ENCODE assay signal across 1 cellular context in the genomic region with DNA sequence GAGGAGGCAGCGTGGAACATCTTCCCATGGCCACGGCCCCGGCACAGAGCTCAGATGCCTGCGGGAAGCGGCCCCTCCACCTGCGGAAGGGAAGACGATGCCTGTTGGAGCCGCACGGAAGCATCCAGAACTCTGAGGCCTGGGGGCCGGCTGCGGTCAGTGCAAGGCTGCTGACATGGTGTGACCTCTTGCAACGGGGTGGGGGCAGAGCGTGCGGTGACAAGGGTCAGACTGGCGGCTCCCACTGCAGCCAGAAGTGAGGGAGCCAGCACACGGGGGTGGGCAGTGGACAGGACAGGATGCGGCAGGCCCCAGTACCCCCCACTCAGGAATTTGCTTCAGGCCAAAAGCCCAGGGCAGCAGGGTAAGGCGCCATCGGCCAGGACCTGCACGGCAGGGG.
TF ChIP-seq lines count a peak whose summit lies in the region.

No MANE protein-coding gene starts in this region.

TF ChIP-seq in HepG2, 621 proteins besides CTCF, POLR2A, EP300 and RAD21 (continued from another document):
- TF ChIP-seq HMGXB3 (CRISPR knock-in tag; IDR thresholded peaks at IDR 0.05; ENCODE audit: borderline replicate concordance) (no peak), DDIT3 (CRISPR knock-in tag; IDR thresholded peaks at IDR 0.05) (no peak), FOSL1 (CRISPR knock-in tag; IDR thresholded peaks at IDR 0.05; ENCODE audit: borderline replicate concordance) (no peak), ZNF350 (CRISPR knock-in tag; IDR thresholded peaks at IDR 0.05; ENCODE audit: borderline replicate concordance, low read depth) (no peak), ZNF24 (IDR thresholded peaks at IDR 0.05) (no peak), ZNF644 (CRISPR knock-in tag; IDR thresholded peaks at IDR 0.05; ENCODE audit: low read depth) (no peak), ZNF121 (CRISPR knock-in tag; IDR thresholded peaks at IDR 0.05) (no peak), TSC22D2 (CRISPR knock-in tag; IDR thresholded peaks at IDR 0.05; ENCODE audit: borderline replicate concordance) (no peak), HNF4A (CRISPR knock-in tag; IDR thresholded peaks at IDR 0.05) (no peak), ZNF792 (CRISPR knock-in tag; IDR thresholded peaks at IDR 0.05) (no peak), SETDB1 (CRISPR knock-in tag; IDR thresholded peaks at IDR 0.05; ENCODE audit: borderline replicate concordance) (no peak), CCDC6 (CRISPR knock-in tag; IDR thresholded peaks at IDR 0.05) (no peak), MIXL1 (CRISPR knock-in tag; IDR thresholded peaks at IDR 0.05) (no peak)
- TF ChIP-seq, protein P1, sequence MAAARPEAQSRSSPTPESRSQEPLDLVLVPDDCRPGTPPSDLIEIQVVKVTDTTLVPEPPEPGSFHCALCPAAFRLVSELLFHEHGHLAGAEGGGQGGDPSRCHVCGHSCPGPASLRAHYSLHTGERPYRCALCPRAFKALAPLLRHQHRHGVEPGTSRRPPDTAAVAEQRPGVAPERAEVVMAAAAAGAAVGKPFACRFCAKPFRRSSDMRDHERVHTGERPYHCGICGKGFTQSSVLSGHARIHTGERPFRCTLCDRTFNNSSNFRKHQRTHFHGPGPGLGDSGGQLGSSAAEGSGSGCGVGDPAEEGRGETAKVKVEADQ (CRISPR knock-in tag; IDR thresholded peaks at IDR 0.05; ENCODE audit: borderline replicate concordance) = no peak
- TF ChIP-seq, protein P2, sequence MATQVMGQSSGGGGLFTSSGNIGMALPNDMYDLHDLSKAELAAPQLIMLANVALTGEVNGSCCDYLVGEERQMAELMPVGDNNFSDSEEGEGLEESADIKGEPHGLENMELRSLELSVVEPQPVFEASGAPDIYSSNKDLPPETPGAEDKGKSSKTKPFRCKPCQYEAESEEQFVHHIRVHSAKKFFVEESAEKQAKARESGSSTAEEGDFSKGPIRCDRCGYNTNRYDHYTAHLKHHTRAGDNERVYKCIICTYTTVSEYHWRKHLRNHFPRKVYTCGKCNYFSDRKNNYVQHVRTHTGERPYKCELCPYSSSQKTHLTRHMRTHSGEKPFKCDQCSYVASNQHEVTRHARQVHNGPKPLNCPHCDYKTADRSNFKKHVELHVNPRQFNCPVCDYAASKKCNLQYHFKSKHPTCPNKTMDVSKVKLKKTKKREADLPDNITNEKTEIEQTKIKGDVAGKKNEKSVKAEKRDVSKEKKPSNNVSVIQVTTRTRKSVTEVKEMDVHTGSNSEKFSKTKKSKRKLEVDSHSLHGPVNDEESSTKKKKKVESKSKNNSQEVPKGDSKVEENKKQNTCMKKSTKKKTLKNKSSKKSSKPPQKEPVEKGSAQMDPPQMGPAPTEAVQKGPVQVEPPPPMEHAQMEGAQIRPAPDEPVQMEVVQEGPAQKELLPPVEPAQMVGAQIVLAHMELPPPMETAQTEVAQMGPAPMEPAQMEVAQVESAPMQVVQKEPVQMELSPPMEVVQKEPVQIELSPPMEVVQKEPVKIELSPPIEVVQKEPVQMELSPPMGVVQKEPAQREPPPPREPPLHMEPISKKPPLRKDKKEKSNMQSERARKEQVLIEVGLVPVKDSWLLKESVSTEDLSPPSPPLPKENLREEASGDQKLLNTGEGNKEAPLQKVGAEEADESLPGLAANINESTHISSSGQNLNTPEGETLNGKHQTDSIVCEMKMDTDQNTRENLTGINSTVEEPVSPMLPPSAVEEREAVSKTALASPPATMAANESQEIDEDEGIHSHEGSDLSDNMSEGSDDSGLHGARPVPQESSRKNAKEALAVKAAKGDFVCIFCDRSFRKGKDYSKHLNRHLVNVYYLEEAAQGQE (IDR thresholded peaks at IDR 0.05; ENCODE audit: borderline replicate concordance in 1 of 2, low read depth in 1 of 2, low read length in 2 of 2) = no peak
- TF ChIP-seq, protein P3, sequence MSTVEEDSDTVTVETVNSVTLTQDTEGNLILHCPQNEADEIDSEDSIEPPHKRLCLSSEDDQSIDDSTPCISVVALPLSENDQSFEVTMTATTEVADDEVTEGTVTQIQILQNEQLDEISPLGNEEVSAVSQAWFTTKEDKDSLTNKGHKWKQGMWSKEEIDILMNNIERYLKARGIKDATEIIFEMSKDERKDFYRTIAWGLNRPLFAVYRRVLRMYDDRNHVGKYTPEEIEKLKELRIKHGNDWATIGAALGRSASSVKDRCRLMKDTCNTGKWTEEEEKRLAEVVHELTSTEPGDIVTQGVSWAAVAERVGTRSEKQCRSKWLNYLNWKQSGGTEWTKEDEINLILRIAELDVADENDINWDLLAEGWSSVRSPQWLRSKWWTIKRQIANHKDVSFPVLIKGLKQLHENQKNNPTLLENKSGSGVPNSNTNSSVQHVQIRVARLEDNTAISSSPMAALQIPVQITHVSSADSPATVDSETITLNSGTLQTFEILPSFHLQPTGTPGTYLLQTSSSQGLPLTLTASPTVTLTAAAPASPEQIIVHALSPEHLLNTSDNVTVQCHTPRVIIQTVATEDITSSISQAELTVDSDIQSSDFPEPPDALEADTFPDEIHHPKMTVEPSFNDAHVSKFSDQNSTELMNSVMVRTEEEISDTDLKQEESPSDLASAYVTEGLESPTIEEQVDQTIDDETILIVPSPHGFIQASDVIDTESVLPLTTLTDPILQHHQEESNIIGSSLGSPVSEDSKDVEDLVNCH (CRISPR knock-in tag; IDR thresholded peaks at IDR 0.05) = no peak
- TF ChIP-seq, protein P4, sequence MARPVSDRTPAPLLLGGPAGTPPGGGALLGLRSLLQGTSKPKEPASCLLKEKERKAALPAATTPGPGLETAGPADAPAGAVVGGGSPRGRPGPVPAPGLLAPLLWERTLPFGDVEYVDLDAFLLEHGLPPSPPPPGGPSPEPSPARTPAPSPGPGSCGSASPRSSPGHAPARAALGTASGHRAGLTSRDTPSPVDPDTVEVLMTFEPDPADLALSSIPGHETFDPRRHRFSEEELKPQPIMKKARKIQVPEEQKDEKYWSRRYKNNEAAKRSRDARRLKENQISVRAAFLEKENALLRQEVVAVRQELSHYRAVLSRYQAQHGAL (CRISPR knock-in tag; IDR thresholded peaks at IDR 0.05; ENCODE audit: not compliant biosample characterization) = no peak
